37 cellular contexts compared by ENCODE assay signal in genomic region chr1:73626326-73626725, GRCh38.
"Had no signal": no experiment of that assay in that cellular context is flagged by ENCODE, and none has a peak within 500 bp of the region (broad histone marks: within the 10 kb centered on the region; RNA-seq: fewer than 3 reads in every experiment).

No MANE protein-coding gene starts in this region.

- H3K36me3 Mint-ChIP-seq: activated CD8-positive, alpha-beta memory T cell treated with anti-CD3 and anti-CD28 coated beads, Interleukin-2, amount 10 ng/mL, durations not matched to agents 7 days and 5 days; activated naive CD8-positive, alpha-beta T cell treated with anti-CD3 and anti-CD28 coated beads for 36 hours had no signal

- H3K4me3 Mint-ChIP-seq: activated CD4-positive, alpha-beta memory T cell treated with anti-CD3 and anti-CD28 coated beads, Interleukin-2, amount 10 ng/mL, durations not matched to agents 7 days and 5 days; activated CD8-positive, alpha-beta memory T cell treated with anti-CD3 and anti-CD28 coated beads, Interleukin-2, amount 10 ng/mL, durations not matched to agents 7 days and 5 days; activated naive CD8-positive, alpha-beta T cell treated with anti-CD3 and anti-CD28 coated beads for 36 hours; activated T-cell treated with anti-CD3 and anti-CD28 coated beads, Interleukin-2, amount 50 U/mL, for 72 hours; activated T-helper 17 cell treated with anti-CD3 and anti-CD28 coated beads, Interleukin-2, amount 50 U/mL, for 72 hours had no signal

- DNase-seq: activated CD4-positive, alpha-beta memory T cell treated with anti-CD3 and anti-CD28 coated beads, Interleukin-2, amount 10 ng/mL, durations not matched to agents 7 days and 5 days; activated CD4-positive, alpha-beta T cell treated with anti-CD3 and anti-CD28 coated beads for 1 hour; activated CD4-positive, alpha-beta T cell treated with anti-CD3 and anti-CD28 coated beads for 48 hours; activated CD4-positive, CD25-positive, alpha-beta regulatory T cell; activated CD8-positive, alpha-beta memory T cell treated with anti-CD3 and anti-CD28 coated beads for 24 hours; activated CD8-positive, alpha-beta memory T cell treated with anti-CD3 and anti-CD28 coated beads, Interleukin-2, amount 10 ng/mL, durations not matched to agents 7 days and 5 days; activated CD8-positive, alpha-beta memory T cell treated with anti-CD3 and anti-CD28 coated beads, Interleukin-2, amount 50 U/mL, for 48 hours; activated effector memory CD4-positive, alpha-beta T cell treated with anti-CD3 and anti-CD28 coated beads, Interleukin-2, amount 50 U/mL, for 16 hours; activated naive CD4-positive, alpha-beta T cell; activated naive CD4-positive, alpha-beta T cell treated with anti-CD3 and anti-CD28 coated beads, Interleukin-2, amount 50 U/mL, for 16 hours; activated naive CD8-positive, alpha-beta T cell treated with anti-CD3 and anti-CD28 coated beads for 36 hours; activated T-cell treated with anti-CD3 and anti-CD28 coated beads, Interleukin-2, amount 50 U/mL, for 72 hours; amniotic stem cell; aorta; brain microvascular endothelial cell; NCI-H1105; NCI-H1417 treated with DMSO at 0.1 percent for 48 hours; NCI-H187 treated with DMSO at 0.1 percent for 48 hours; NCI-H2081; NCI-H2171 treated with DMSO at 0.1 percent for 48 hours; NCI-H2227 treated with DMSO at 0.1 percent for 48 hours; NCI-H446 treated with DMSO at 0.1 percent for 48 hours; NCI-H524; NCI-H69; NCI-H82; SIG-M5; T-helper 1 cell; T-helper 2 cell; T-helper 9 cell; WERI-Rb-1 had no signal

- H3K4me1 Mint-ChIP-seq: activated CD4-positive, alpha-beta memory T cell treated with anti-CD3 and anti-CD28 coated beads, Interleukin-2, amount 10 ng/mL, durations not matched to agents 7 days and 5 days; activated CD8-positive, alpha-beta memory T cell treated with anti-CD3 and anti-CD28 coated beads, Interleukin-2, amount 10 ng/mL, durations not matched to agents 7 days and 5 days; activated naive CD8-positive, alpha-beta T cell treated with anti-CD3 and anti-CD28 coated beads for 36 hours; activated T-helper 17 cell treated with anti-CD3 and anti-CD28 coated beads, Interleukin-2, amount 50 U/mL, for 72 hours had no signal

- H3K4me3 ChIP-seq: PC-9 had no signal

- H3K9me3 Mint-ChIP-seq: activated naive CD8-positive, alpha-beta T cell treated with anti-CD3 and anti-CD28 coated beads for 36 hours had no signal

- H3K27ac Mint-ChIP-seq: activated CD4-positive, alpha-beta memory T cell treated with anti-CD3 and anti-CD28 coated beads, Interleukin-2, amount 10 ng/mL, durations not matched to agents 7 days and 5 days; activated CD8-positive, alpha-beta memory T cell treated with anti-CD3 and anti-CD28 coated beads, Interleukin-2, amount 10 ng/mL, durations not matched to agents 7 days and 5 days; activated naive CD8-positive, alpha-beta T cell treated with anti-CD3 and anti-CD28 coated beads for 36 hours; activated T-cell treated with anti-CD3 and anti-CD28 coated beads, Interleukin-2, amount 50 U/mL, for 72 hours; activated T-helper 17 cell treated with anti-CD3 and anti-CD28 coated beads, Interleukin-2, amount 50 U/mL, for 72 hours had no signal

- FAIRE-seq: RCC 7860 had no signal

- H3K27me3 Mint-ChIP-seq: activated CD4-positive, alpha-beta memory T cell treated with anti-CD3 and anti-CD28 coated beads, Interleukin-2, amount 10 ng/mL, durations not matched to agents 7 days and 5 days; activated CD8-positive, alpha-beta memory T cell treated with anti-CD3 and anti-CD28 coated beads, Interleukin-2, amount 10 ng/mL, durations not matched to agents 7 days and 5 days; activated naive CD8-positive, alpha-beta T cell treated with anti-CD3 and anti-CD28 coated beads for 36 hours; activated T-helper 17 cell treated with anti-CD3 and anti-CD28 coated beads, Interleukin-2, amount 50 U/mL, for 72 hours had no signal

- H3K36me3 ChIP-seq: brain microvascular endothelial cell, WERI-Rb-1 had no signal

- H3K27ac ChIP-seq: brain microvascular endothelial cell, KMS-11, PC-9, RWPE1, WERI-Rb-1 had no signal

- H3K27me3 ChIP-seq: brain microvascular endothelial cell had no signal

- ATAC-seq: activated CD8-positive, alpha-beta memory T cell treated with anti-CD3 and anti-CD28 coated beads, Interleukin-2, amount 10 ng/mL, durations not matched to agents 7 days and 5 days; activated T-cell treated with anti-CD3 and anti-CD28 coated beads, Interleukin-2, amount 50 U/mL, for 72 hours; activated T-helper 17 cell treated with anti-CD3 and anti-CD28 coated beads, Interleukin-2, amount 50 U/mL, for 72 hours; Right ventricle myocardium inferior; SK-N-SH treated with all-trans-retinoic acid at 6 μM for 48 hours had no signal
